15 cellular contexts compared by ENCODE assay signal in genomic region chr3:148329481-148330220, GRCh38.
DNase-seq lines count a peak whose midpoint lies in the region; ATAC-seq and TF ChIP-seq lines count a peak whose summit lies in the region.
"Had no signal": no experiment of that assay in that cellular context is flagged by ENCODE, and none has a peak within 500 bp of the region (broad histone marks: within the 10 kb centered on the region; RNA-seq: fewer than 3 reads in every experiment).

No MANE protein-coding gene starts in this region.

- H3K27me3 ChIP-seq in GM23248 (replicated peaks; ENCODE audit: insufficient read depth) = no peaks in the 10 kb centered on the region
- H3K27me3 ChIP-seq in endodermal cell (ENCODE audit: control insufficient read depth, insufficient read depth, low read length, poor library complexity, severe bottlenecking) = no peaks in the 10 kb centered on the region
- no peaks in the 10 kb centered on the region for H3K27me3 ChIP-seq in neural cell (ENCODE audit: insufficient read depth, low read depth, low read length)
- H3K27me3 ChIP-seq in dorsolateral prefrontal cortex = no peaks in the 10 kb centered on the region

- no peak overlapping the region for H3K27ac ChIP-seq in GM23248
- H3K27ac ChIP-seq in endodermal cell (ENCODE audit: low read depth, low read length) = peak overlapping the region; percentile 83
- peak overlapping the region; percentile 54 for H3K27ac ChIP-seq in neural cell (ENCODE audit: low read length)
- peak overlapping the region in 9 of 59 donors; percentile 4 to 54 (median 30) for H3K27ac ChIP-seq in dorsolateral prefrontal cortex
- H3K27ac ChIP-seq: SK-N-MC had no signal

- WGBS in GM23248 (ENCODE audit: low coverage in 1 of 2, low lambda C conversion rate in 2 of 2, missing lambda C conversion rate in 2 of 2), 2 experiments = 65 to 72% methylated on average over 4 of the region's 4 CpGs
- 88 to 96% methylated on average over 1 to 4 of the region's 4 CpGs for WGBS in endodermal cell (ENCODE audit: insufficient coverage in 1 of 2, insufficient read length in 1 of 2), 2 experiments

- H3K9me3 ChIP-seq in GM23248 (ENCODE audit: low read depth) (no peaks in the 10 kb centered on the region), endodermal cell (ENCODE audit: control insufficient read depth, low read length) (no peaks in the 10 kb centered on the region), neural cell (ENCODE audit: low read length) (no peaks in the 10 kb centered on the region)

- no peak for ATAC-seq in activated T-cell treated with anti-CD3 and anti-CD28 coated beads, Interleukin-2, amount 50 U/mL, for 72 hours (replicated peaks in 1 of 2)
- ATAC-seq in GM19023 (IDR thresholded peaks at IDR 0.05; ENCODE audit: unreplicated experiment) = no peak
- ATAC-seq: stimulated activated memory B cell treated with anti-CD40 and anti-IgM and Interleukin-4, amounts not matched to agents 10 μg/mL and 1 μg/mL and 100 μg/mL, for 72 hours had no signal

- in situ Hi-C loops in GM23248 (cut with MboI) = no loop called here

- H4K20me1 ChIP-seq in GM23248 (ENCODE audit: insufficient read depth) = no peaks in the 10 kb centered on the region
- no peaks in the 10 kb centered on the region for H4K20me1 ChIP-seq in neural cell (ENCODE audit: insufficient read depth)

- H3K9me2 ChIP-seq in GM23248 (ENCODE audit: insufficient read depth) = no peaks in the 10 kb centered on the region
- H3K9me2 ChIP-seq in neural cell (ENCODE audit: insufficient read depth, low read length) = no peaks in the 10 kb centered on the region

- H3K79me2 ChIP-seq in GM23248 (ENCODE audit: insufficient read depth) (no peaks in the 10 kb centered on the region), neural cell (replicated peaks; ENCODE audit: insufficient read depth, low read length) (no peaks in the 10 kb centered on the region)

- H3F3A ChIP-seq in GM23248 (ENCODE audit: insufficient read depth) (0 out of 2 replicates have a peak, but pooled peaks cover 3% of the 10 kb centered on the region), neural cell (ENCODE audit: insufficient read depth, low read length, poor library complexity, severe bottlenecking) (peaks cover 8% of the 10 kb centered on the region)

- no peak for TF ChIP-seq EP300 in neural cell (conservative IDR thresholded peaks at IDR 0.05; ENCODE audit: poor library complexity, severe bottlenecking)

- TF ChIP-seq CTCF in endodermal cell (conservative IDR thresholded peaks at IDR 0.05) = no peak
- no peak for TF ChIP-seq CTCF in neural cell (IDR thresholded peaks at IDR 0.05; ENCODE audit: poor library complexity, severe bottlenecking)
- TF ChIP-seq CTCF in dorsolateral prefrontal cortex (IDR thresholded peaks at IDR 0.05 in 54 of 56, conservative IDR thresholded peaks at IDR 0.05 in 2 of 56; ENCODE audit: low read depth in 1 of 56, partially characterized antibody in 56 of 56) = no peak

- H3K9ac ChIP-seq in GM23248 (no peak overlapping the region), endodermal cell (ENCODE audit: extremely low read depth, low read length, poor library complexity, severe bottlenecking) (no peak overlapping the region), neural cell (ENCODE audit: low read length) (no peak overlapping the region)

- H3K4me2 ChIP-seq in GM23248 (ENCODE audit: unreplicated experiment) (no peak overlapping the region), neural cell (ENCODE audit: low read length) (no peak overlapping the region)

- H3K36me3 ChIP-seq in GM23248 (ENCODE audit: low read depth) (no peaks in the 10 kb centered on the region), endodermal cell (ENCODE audit: control insufficient read depth, insufficient read depth, low read length) (no peaks in the 10 kb centered on the region), neural cell (ENCODE audit: insufficient read depth, low read length) (no peaks in the 10 kb centered on the region)

- H3K4me3 ChIP-seq in GM23248 (no peak overlapping the region), endodermal cell (ENCODE audit: low read length) (no peak overlapping the region), neural cell (ENCODE audit: low read length) (no peak overlapping the region), dorsolateral prefrontal cortex (no peak overlapping the region)
- H3K4me3 ChIP-seq: SK-N-MC had no signal

- peaks cover 5% of the 10 kb centered on the region for H3K9me3 Mint-ChIP-seq in endodermal cell
- peaks cover 8 to 10% of the 10 kb centered on the region in 2 donors for H3K9me3 Mint-ChIP-seq in activated T-cell treated with anti-CD3 and anti-CD28 coated beads, Interleukin-2, amount 50 U/mL, for 72 hours
- H3K9me3 Mint-ChIP-seq: stimulated activated memory B cell treated with anti-CD40 and anti-IgM and Interleukin-4, amounts not matched to agents 10 μg/mL and 1 μg/mL and 100 μg/mL, for 72 hours; type B pancreatic cell had no signal

- DNase-seq in GM23248 (peak; percentile 46), NCI-H345 (lab: John Stamatoyannopoulos, UW) (peak; percentile 19), endodermal cell (no peak), dorsolateral prefrontal cortex (no peak)
- DNase-seq in activated T-cell treated with anti-CD3 and anti-CD28 coated beads, Interleukin-2, amount 50 U/mL, for 72 hours = no peak
- DNase-seq: activated naive CD4-positive, alpha-beta T cell; C1 segment of cervical spinal cord; mammary epithelial cell; NCI-H1694; nucleus accumbens had no signal

- H2AFZ ChIP-seq in GM23248 (no peak overlapping the region), neural cell (ENCODE audit: low read depth, low read length) (no peak overlapping the region)

- H3K4me1 ChIP-seq in GM23248 (ENCODE audit: insufficient read depth) (0 out of 2 replicates have a peak, but pooled peaks cover 10% of the 10 kb centered on the region), endodermal cell (ENCODE audit: control insufficient read depth, insufficient read depth, low read length) (peaks cover 3% of the 10 kb centered on the region)

- H3K27ac Mint-ChIP-seq in endodermal cell = peak overlapping the region; percentile 75
- no peak overlapping the region for H3K27ac Mint-ChIP-seq in activated T-cell treated with anti-CD3 and anti-CD28 coated beads, Interleukin-2, amount 50 U/mL, for 72 hours
- H3K27ac Mint-ChIP-seq: stimulated activated memory B cell treated with anti-CD40 and anti-IgM and Interleukin-4, amounts not matched to agents 10 μg/mL and 1 μg/mL and 100 μg/mL, for 72 hours; type B pancreatic cell had no signal

- no peak overlapping the region for H3K4me3 Mint-ChIP-seq in endodermal cell
- no peak overlapping the region for H3K4me3 Mint-ChIP-seq in activated T-cell treated with anti-CD3 and anti-CD28 coated beads, Interleukin-2, amount 50 U/mL, for 72 hours
- H3K4me3 Mint-ChIP-seq: stimulated activated memory B cell treated with anti-CD40 and anti-IgM and Interleukin-4, amounts not matched to agents 10 μg/mL and 1 μg/mL and 100 μg/mL, for 72 hours; type B pancreatic cell had no signal

- intact Hi-C loops in dorsolateral prefrontal cortex (cut with DNase I) = no loop called here

- H3K36me3 Mint-ChIP-seq in endodermal cell (ENCODE audit: low read depth) = no peaks in the 10 kb centered on the region
- H3K36me3 Mint-ChIP-seq in activated T-cell treated with anti-CD3 and anti-CD28 coated beads, Interleukin-2, amount 50 U/mL, for 72 hours (ENCODE audit: insufficient read depth in 2 of 2) = no peaks in the 10 kb centered on the region
- H3K36me3 Mint-ChIP-seq: stimulated activated memory B cell treated with anti-CD40 and anti-IgM and Interleukin-4, amounts not matched to agents 10 μg/mL and 1 μg/mL and 100 μg/mL, for 72 hours; type B pancreatic cell had no signal

- no peaks in the 10 kb centered on the region for H3K27me3 Mint-ChIP-seq in endodermal cell (ENCODE audit: insufficient read depth)
- no peaks in the 10 kb centered on the region for H3K27me3 Mint-ChIP-seq in activated T-cell treated with anti-CD3 and anti-CD28 coated beads, Interleukin-2, amount 50 U/mL, for 72 hours (ENCODE audit: low read depth)
- H3K27me3 Mint-ChIP-seq: stimulated activated memory B cell treated with anti-CD40 and anti-IgM and Interleukin-4, amounts not matched to agents 10 μg/mL and 1 μg/mL and 100 μg/mL, for 72 hours; type B pancreatic cell had no signal

- no peak for TF ChIP-seq RAD21 in neural cell (conservative IDR thresholded peaks at IDR 0.05)

- peaks cover 35% of the 10 kb centered on the region for H3K4me1 Mint-ChIP-seq in endodermal cell
- H3K4me1 Mint-ChIP-seq in activated T-cell treated with anti-CD3 and anti-CD28 coated beads, Interleukin-2, amount 50 U/mL, for 72 hours (ENCODE audit: low read depth) = no peaks in the 10 kb centered on the region
- H3K4me1 Mint-ChIP-seq: stimulated activated memory B cell treated with anti-CD40 and anti-IgM and Interleukin-4, amounts not matched to agents 10 μg/mL and 1 μg/mL and 100 μg/mL, for 72 hours had no signal

TF ChIP-seq in neural cell, 6 proteins besides CTCF, POLR2A, EP300 and RAD21:
- TF ChIP-seq EZH2 (IDR thresholded peaks at IDR 0.05; ENCODE audit: borderline replicate concordance, insufficient read depth, low read length, poor library complexity, severe bottlenecking) (no peak), REST (IDR thresholded peaks at IDR 0.05; ENCODE audit: borderline replicate concordance) (peak; percentile 46), POLR2AphosphoS5 (IDR thresholded peaks at IDR 0.05) (no peak), MXI1 (conservative IDR thresholded peaks at IDR 0.05; ENCODE audit: poor library complexity, severe bottlenecking) (no peak)

Comparison
In these comparisons a context has a peak if more than half of its experiments do, and no peak if none do; other contexts are left out.
1. DNase-seq: peak in GM23248 (single experiment) and NCI-H345 (single experiment); none in endodermal cell (single experiment), dorsolateral prefrontal cortex (0 of 10) and activated T-cell treated with anti-CD3 and anti-CD28 coated beads, Interleukin-2, amount 50 U/mL, for 72 hours (0 of 2).